ENCODE assay signal across 19 cellular contexts in genomic region chr14:26845106-26845818, GRCh38.
"Had no signal": no experiment of that assay in that cellular context is flagged by ENCODE, and none has a peak within 500 bp of the region (broad histone marks: within the 10 kb centered on the region; RNA-seq: fewer than 3 reads in every experiment).

No MANE protein-coding gene starts in this region.

- H3K27ac ChIP-seq: epithelial cell of prostate, heart right ventricle, ovary, thyroid gland had no signal

- FAIRE-seq: bronchial epithelial cell, TTC549, urothelium cell line had no signal

- DNase-seq: activated CD4-positive, alpha-beta T cell treated with anti-CD3 and anti-CD28 coated beads, Interleukin-2, amount 50 U/mL, for 1 hour; activated CD8-positive, alpha-beta memory T cell treated with anti-CD3 and anti-CD28 coated beads for 24 hours; activated naive CD4-positive, alpha-beta T cell; activated naive CD8-positive, alpha-beta T cell treated with anti-CD3 and anti-CD28 coated beads, Interleukin-2, amount 10 ng/mL, durations not matched to agents 7 days and 5 days; anterior cingulate cortex; foreskin melanocyte; heart right ventricle; mesendoderm; ovary; retina; stimulated activated CD4-positive, alpha-beta T cell treated with anti-CD3 and anti-CD28 coated beads, Interleukin-2, amount 100 ng/mL, for 48 hours; stimulated activated naive B cell treated with anti-CD40 and anti-IgM and Interleukin-4, amounts not matched to agents 10 μg/mL and 1 μg/mL and 100 μg/mL, for 72 hours; T-helper 2 cell; thyroid gland had no signal

- H3K4me3 ChIP-seq: heart right ventricle, ovary, thyroid gland had no signal

- H3K36me3 ChIP-seq: heart right ventricle, ovary, thyroid gland had no signal

- H3K9me3 ChIP-seq: heart right ventricle, ovary, thyroid gland had no signal

- H3K27me3 ChIP-seq: heart right ventricle, ovary, thyroid gland had no signal

- ATAC-seq: activated CD4-positive, CD25-positive, alpha-beta regulatory T cell treated with anti-CD3 and anti-CD28 coated beads, Interleukin-2, amount 50 U/mL, for 24 hours; heart right ventricle; stimulated activated naive B cell treated with anti-CD40 and anti-IgM and Interleukin-4, amounts not matched to agents 10 μg/mL and 1 μg/mL and 100 μg/mL, for 72 hours had no signal
